In genomic region chr15:47586653-47587224, GRCh38 we compare ENCODE assay signal across 9 cellular contexts.
DNase-seq lines count a peak whose midpoint lies in the region; ATAC-seq and TF ChIP-seq lines count a peak whose summit lies in the region.
"Had no signal": no experiment of that assay in that cellular context is flagged by ENCODE, and none has a peak within 500 bp of the region (broad histone marks: within the 10 kb centered on the region; RNA-seq: fewer than 3 reads in every experiment).

No MANE protein-coding gene starts in this region.

- intact Hi-C loops in heart right ventricle (cut with DNase I) (loop anchor here in 2 of 10 donors (10.0 kb wide), 2 partner anchors 68 to 82 kb away; no protein-coding TSS in a partner anchor), esophagus squamous epithelium (cut with DNase I) (no loop called here)

- no peak for TF ChIP-seq POLR2A in esophagus squamous epithelium (IDR thresholded peaks at IDR 0.05)

- H3K4me1 ChIP-seq in heart right ventricle: peaks cover 0 to 32% (median 4%) of the 10 kb centered on the region in 9 donors
- H3K4me1 ChIP-seq in right atrium auricular region: no peaks in the 10 kb centered on the region
- H3K4me1 ChIP-seq in esophagus squamous epithelium: no peaks in the 10 kb centered on the region

- no peaks in the 10 kb centered on the region for H3K36me3 ChIP-seq in heart right ventricle
- no peaks in the 10 kb centered on the region for H3K36me3 ChIP-seq in right atrium auricular region
- H3K36me3 ChIP-seq in esophagus squamous epithelium: no peaks in the 10 kb centered on the region

- H3K27ac ChIP-seq in heart right ventricle (peak overlapping the region in 3 of 10 donors; percentile 12 to 63 (median 41)), right atrium auricular region (no peak overlapping the region), esophagus squamous epithelium (no peak overlapping the region)

- no peak overlapping the region for H3K4me3 ChIP-seq in heart right ventricle
- H3K4me3 ChIP-seq in right atrium auricular region: no peak overlapping the region
- no peak overlapping the region for H3K4me3 ChIP-seq in esophagus squamous epithelium

- peak; percentile 59 to 78 for DNase-seq in heart right ventricle
- no peak for DNase-seq in right atrium auricular region (ENCODE audit: low spot score)
- peak; percentile 37 for DNase-seq in NCI-H2107 (lab: John Stamatoyannopoulos, UW)
- DNase-seq in fibroblast of gingiva (ENCODE audit: low read depth): peak; percentile 35
- DNase-seq in activated naive CD4-positive, alpha-beta T cell (lab: John Stamatoyannopoulos, UW): no peak
- no peak for DNase-seq in esophagus squamous epithelium (lab: John Stamatoyannopoulos, UW)
- DNase-seq in dermis blood vessel endothelial cell: no peak

- H3K27me3 ChIP-seq in heart right ventricle (peaks cover 0 to 5% (median 0%) of the 10 kb centered on the region in 7 donors), right atrium auricular region (no peaks in the 10 kb centered on the region), esophagus squamous epithelium (no peaks in the 10 kb centered on the region)

- 56 to 66% methylated on average over 6 of the region's 6 CpGs for WGBS in heart right ventricle, 2 donors
- WGBS in esophagus squamous epithelium, 2 donors: 59 to 81% methylated on average over 4 to 6 of the region's 6 CpGs

- no peaks in the 10 kb centered on the region for H3K9me3 ChIP-seq in heart right ventricle
- no peaks in the 10 kb centered on the region for H3K9me3 ChIP-seq in right atrium auricular region
- H3K9me3 ChIP-seq in esophagus squamous epithelium: no peaks in the 10 kb centered on the region

- no peak for TF ChIP-seq CTCF in heart right ventricle (IDR thresholded peaks at IDR 0.05)
- TF ChIP-seq CTCF in right atrium auricular region (IDR thresholded peaks at IDR 0.05): no peak
- TF ChIP-seq CTCF in esophagus squamous epithelium (IDR thresholded peaks at IDR 0.05): no peak

- peak; percentile 27 to 70 (median 49) for ATAC-seq in heart right ventricle
- ATAC-seq in GM21786 (IDR thresholded peaks at IDR 0.05; ENCODE audit: unreplicated experiment): no peak
- ATAC-seq: activated naive CD4-positive, alpha-beta T cell treated with anti-CD3 and anti-CD28 coated beads, Interleukin-2, amount 50 U/mL, for 72 hours had no signal

Comparison
In these comparisons a context has a peak if more than half of its experiments do, and no peak if none do; other contexts are left out.
1. DNase-seq: peak in heart right ventricle (2 of 2), NCI-H2107 (single experiment) and fibroblast of gingiva (single experiment); none in right atrium auricular region (single experiment), activated naive CD4-positive, alpha-beta T cell (0 of 4), esophagus squamous epithelium (single experiment) and dermis blood vessel endothelial cell (single experiment).